1 cellular context compared by ENCODE assay signal in the genomic region with DNA sequence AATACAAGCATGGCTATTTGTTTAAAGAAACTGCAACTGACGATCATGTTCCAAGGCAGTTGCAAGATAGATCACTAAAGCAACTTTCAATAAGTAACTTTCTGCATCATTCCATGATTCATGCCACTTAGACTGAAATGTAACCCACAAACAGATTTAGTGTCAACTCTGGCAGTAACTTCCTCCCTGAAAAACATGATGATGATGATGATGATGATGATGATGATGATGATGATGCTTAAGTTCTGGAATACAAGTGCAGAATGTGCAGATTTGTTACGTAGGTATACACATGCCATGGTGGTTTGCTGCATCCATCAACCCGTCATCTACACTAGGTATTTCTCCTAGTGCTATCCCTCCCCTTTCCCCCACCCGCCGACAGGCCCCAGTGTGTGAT.
TF ChIP-seq lines count a peak whose summit lies in the region.

No MANE protein-coding gene starts in this region.

TF ChIP-seq in IMR-90, 13 proteins besides CTCF, POLR2A, EP300 and RAD21:
- TF ChIP-seq RFX5 (IDR thresholded peaks at IDR 0.05; ENCODE audit: low read depth, low read length) (no peak), BHLHE40 (IDR thresholded peaks at IDR 0.05; ENCODE audit: low read depth, low read length) (no peak), FOS (IDR thresholded peaks at IDR 0.05; ENCODE audit: low read depth, low read length) (no peak), USF2 (IDR thresholded peaks at IDR 0.05; ENCODE audit: low read depth, low read length) (no peak)
